Comparison of ENCODE assay signal across 13 cellular contexts in the genomic region with DNA sequence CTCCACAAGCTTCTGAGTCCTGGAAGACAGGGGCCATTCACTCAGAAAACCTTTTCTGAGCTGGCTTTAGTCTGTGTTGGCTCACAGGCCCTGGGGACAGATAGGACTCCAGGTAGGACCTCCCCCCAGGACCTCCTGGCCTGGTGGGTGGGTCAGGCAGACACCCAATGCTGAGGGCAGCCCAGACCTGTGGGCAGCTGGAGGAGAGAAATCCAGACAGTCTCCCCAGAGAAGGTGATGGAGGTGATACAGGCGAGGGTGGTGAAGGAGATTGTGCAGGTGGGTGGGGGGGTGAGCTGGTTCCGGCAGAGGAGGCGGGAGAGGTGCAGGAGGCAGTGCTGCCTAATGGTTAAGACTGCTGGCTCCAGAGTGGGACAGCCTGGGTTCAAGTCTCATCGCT. TPM values are rescaled to one million over a fixed set of nuclear protein-coding genes. Genes with fewer than 3 reads are reported as not detected.
DNase-seq lines count a peak whose midpoint lies in the region; ATAC-seq and TF ChIP-seq lines count a peak whose summit lies in the region.
"Had no signal": no experiment of that assay in that cellular context is flagged by ENCODE, and none has a peak within 500 bp of the region (broad histone marks: within the 10 kb centered on the region; RNA-seq: fewer than 3 reads in every experiment).

No MANE protein-coding gene starts in this region.

- H3K9me3 ChIP-seq in lower lobe of right lung: no peaks in the 10 kb centered on the region

- H3K4me3 ChIP-seq in H7 (ENCODE audit: insufficient read depth, low read depth, low read length): no peak overlapping the region
- no peak overlapping the region for H3K4me3 ChIP-seq in lower lobe of right lung
- H3K4me3 ChIP-seq in skin epidermis: no peak overlapping the region

- intact Hi-C loops in lower lobe of right lung (cut with DNase I): no loop called here

- H3K4me3 Mint-ChIP-seq in chondrocyte (ENCODE audit: unreplicated experiment): peak overlapping the region; percentile 9
- H3K4me3 Mint-ChIP-seq: naive thymus-derived CD8-positive, alpha-beta T cell; T-helper 2 cell treated with Interferon-gamma antibody and Interleukin-4, amounts not matched to agents 5 μg/mL and 100 μg/mL, for 36 hours had no signal

- H3K27me3 ChIP-seq in H7 (ENCODE audit: control insufficient read depth, insufficient read depth, low read length) (no peaks in the 10 kb centered on the region; the same call in 1 of the 2 replicates), lower lobe of right lung (ENCODE audit: low read depth) (no peaks in the 10 kb centered on the region)

- H3K36me3 ChIP-seq in H7 (replicated peaks; ENCODE audit: control insufficient read depth, insufficient read depth, low read length): no peaks in the 10 kb centered on the region
- H3K36me3 ChIP-seq in lower lobe of right lung: peaks cover 23% of the 10 kb centered on the region

- H3K36me3 Mint-ChIP-seq in chondrocyte (ENCODE audit: low read depth): peaks cover 20% of the 10 kb centered on the region
- H3K36me3 Mint-ChIP-seq: naive thymus-derived CD8-positive, alpha-beta T cell had no signal

- H3K9me3 Mint-ChIP-seq in chondrocyte (ENCODE audit: low read depth): peaks cover 5% of the 10 kb centered on the region
- H3K9me3 Mint-ChIP-seq: naive thymus-derived CD8-positive, alpha-beta T cell; T-helper 2 cell treated with Interferon-gamma antibody and Interleukin-4, amounts not matched to agents 5 μg/mL and 100 μg/mL, for 36 hours had no signal

- H3K27ac ChIP-seq in lower lobe of right lung (peak overlapping the region; percentile 64), skin epidermis (peak overlapping the region in 17 of 21 experiments; percentile 9 to 75 (median 47))
- H3K27ac ChIP-seq: KMS-11 had no signal

- H3K27me3 Mint-ChIP-seq in chondrocyte (ENCODE audit: low read depth): no peaks in the 10 kb centered on the region

- peak overlapping the region; percentile 90 for H3K27ac Mint-ChIP-seq in chondrocyte (ENCODE audit: unreplicated experiment)
- H3K27ac Mint-ChIP-seq: T-helper 2 cell treated with Interferon-gamma antibody and Interleukin-4, amounts not matched to agents 5 μg/mL and 100 μg/mL, for 36 hours had no signal

- peaks cover 41% of the 10 kb centered on the region for H3K4me1 ChIP-seq in lower lobe of right lung

- peaks cover 70% of the 10 kb centered on the region for H3K4me1 Mint-ChIP-seq in chondrocyte (ENCODE audit: low read depth)

- ATAC-seq in lower lobe of right lung (no peak), HG03097 (IDR thresholded peaks at IDR 0.05; ENCODE audit: low FRiP score, unreplicated experiment) (no peak), GM18870 (IDR thresholded peaks at IDR 0.05; ENCODE audit: unreplicated experiment) (no peak)
- ATAC-seq: naive thymus-derived CD8-positive, alpha-beta T cell had no signal

- peak; percentile 36 for DNase-seq in H7
- DNase-seq in chondrocyte (ENCODE audit: low spot score): peak; percentile 69
- DNase-seq in lower lobe of right lung: no peak
- no peak for DNase-seq in amygdala (lab: John Stamatoyannopoulos, UW)
- DNase-seq in glomerular visceral epithelial cell (ENCODE audit: extremely low spot score): no peak
- DNase-seq: activated CD4-positive, alpha-beta T cell treated with anti-CD3 and anti-CD28 coated beads, Interleukin-2, amount 50 U/mL, for 4 hours; naive thymus-derived CD8-positive, alpha-beta T cell; NCI-H510A had no signal

- no peak for TF ChIP-seq CTCF in chondrocyte (IDR thresholded peaks at IDR 0.05)
- no peak for TF ChIP-seq CTCF in lower lobe of right lung (IDR thresholded peaks at IDR 0.05)

RNA-seq across cellular contexts. Expression of a gene that starts 15.6 kb away (rescaled TPM):
- total RNA-seq in H7 (2014; rRNA removed; shearing (Covaris generic)): 0.63 and 0.94 TPM in 2 replicates
- total RNA-seq in chondrocyte (113 to 367 TPM (median 367 TPM) in 3 replicates), lower lobe of right lung (121 TPM)

Comparison
In these comparisons a context has a peak if more than half of its experiments do, and no peak if none do; other contexts are left out.
1. DNase-seq: peak in H7 (single experiment) and chondrocyte (single experiment); none in lower lobe of right lung (single experiment), amygdala (0 of 56) and glomerular visceral epithelial cell (single experiment).
2. RNA of a gene that starts 15.6 kb away (total RNA-seq): 113 to 367 TPM in chondrocyte and 121 TPM in lower lobe of right lung (single experiment); 0.63 to 0.94 TPM in H7; every median in the first group is over 10 times any median in the second.